In genomic region chr6:127515234-127515793, GRCh38 we compare ENCODE assay signal across 9 cellular contexts. TPM values are rescaled to one million over a fixed set of nuclear protein-coding genes. Genes with fewer than 3 reads are reported as not detected.
DNase-seq lines count a peak whose midpoint lies in the region; ATAC-seq, FAIRE-seq and TF ChIP-seq lines count a peak whose summit lies in the region.
"Had no signal": no experiment of that assay in that cellular context is flagged by ENCODE, and none has a peak within 500 bp of the region (broad histone marks: within the 10 kb centered on the region; RNA-seq: fewer than 3 reads in every experiment).

No MANE protein-coding gene starts in this region.

- FAIRE-seq in H54 (lab: Jason Lieb, UNC), result no peak
- FAIRE-seq: TTC549 had no signal

- TF ChIP-seq POLR2A in H54 (IDR thresholded peaks at IDR 0.05; ENCODE audit: low read depth, low read length), result no peak

- peak; percentile 7 for ATAC-seq in GM21360 (IDR thresholded peaks at IDR 0.05; ENCODE audit: unreplicated experiment)
- ATAC-seq in activated naive CD4-positive, alpha-beta T cell treated with anti-CD3 and anti-CD28 coated beads, Interleukin-2, amount 50 U/mL, for 72 hours, result peak; percentile 12 to 14

- H3K27ac Mint-ChIP-seq in activated naive CD4-positive, alpha-beta T cell treated with anti-CD3 and anti-CD28 coated beads, Interleukin-2, amount 50 U/mL, for 72 hours, result peak overlapping the region in 1 of 2 donors; percentile 48

- no peaks in the 10 kb centered on the region for H3K27me3 ChIP-seq in Loucy (ENCODE audit: insufficient read depth, low read length, poor library complexity, severe bottlenecking)
- H3K27me3 ChIP-seq in left ventricle myocardium inferior (ENCODE audit: low read depth), result peaks cover 81% of the 10 kb centered on the region

- H3K36me3 Mint-ChIP-seq in activated naive CD4-positive, alpha-beta T cell treated with anti-CD3 and anti-CD28 coated beads, Interleukin-2, amount 50 U/mL, for 72 hours, result peaks cover 9 to 23% of the 10 kb centered on the region in 2 donors

- DNase-seq in D341Med (ENCODE audit: low spot score), result peak; percentile 71
- no peak for DNase-seq in activated naive CD4-positive, alpha-beta T cell treated with anti-CD3 and anti-CD28 coated beads, Interleukin-2, amount 50 U/mL, for 72 hours (ENCODE audit: low spot score in 2 of 2)
- DNase-seq in left ventricle myocardium inferior, result no peak
- DNase-seq in posterior cingulate gyrus, result peak in 7 of 10 donors; percentile 25 to 91 (median 58)
- no peak for DNase-seq in posterior vena cava (ENCODE audit: low spot score)
- DNase-seq in H54 (ENCODE audit: insufficient read length, low spot score), result no peak

- H3K36me3 ChIP-seq in Loucy (ENCODE audit: insufficient read depth, low read length) (no peaks in the 10 kb centered on the region), left ventricle myocardium inferior (peaks cover 5% of the 10 kb centered on the region)

- H3K4me1 ChIP-seq in Loucy (ENCODE audit: insufficient read depth, low read length, poor library complexity, severe bottlenecking) (peaks cover 42% of the 10 kb centered on the region), left ventricle myocardium inferior (peaks cover 44% of the 10 kb centered on the region)

- TF ChIP-seq CTCF in Loucy (conservative IDR thresholded peaks at IDR 0.05; ENCODE audit: low read length), result peak; percentile 39
- TF ChIP-seq CTCF in left ventricle myocardium inferior (IDR thresholded peaks at IDR 0.05; ENCODE audit: borderline replicate concordance), result no peak

- peak overlapping the region; percentile 73 for H3K27ac ChIP-seq in left ventricle myocardium inferior (replicated peaks)

- intact Hi-C loops in left ventricle myocardium inferior (cut with micrococcal nuclease) (no loop called here), posterior cingulate gyrus (cut with DNase I) (loop anchor here (5.0 kb wide), 2 partner anchors 48 to 248 kb away; partner anchors contain the start of gene RNF146), posterior vena cava (cut with DNase I) (no loop called here)

- no peaks in the 10 kb centered on the region for H3K9me3 Mint-ChIP-seq in activated naive CD4-positive, alpha-beta T cell treated with anti-CD3 and anti-CD28 coated beads, Interleukin-2, amount 50 U/mL, for 72 hours

- H3K4me3 ChIP-seq in Loucy (ENCODE audit: low read length, poor library complexity, severe bottlenecking) (peak overlapping the region; percentile 80), left ventricle myocardium inferior (peak overlapping the region; percentile 84)

- H2AFZ ChIP-seq in Loucy (ENCODE audit: low read length), result peak overlapping the region; percentile 81

- H3K9ac ChIP-seq in Loucy (ENCODE audit: low read depth, low read length, poor library complexity, severe bottlenecking), result peak overlapping the region; percentile 77

- peaks cover 25% of the 10 kb centered on the region for H3K79me2 ChIP-seq in Loucy (ENCODE audit: insufficient read depth, low read length)

- H4K20me1 ChIP-seq in Loucy (ENCODE audit: insufficient read depth, low read length, poor library complexity, severe bottlenecking), result no peaks in the 10 kb centered on the region

- H3K9me3 ChIP-seq in Loucy (ENCODE audit: insufficient read depth, low read depth, low read length) (no peaks in the 10 kb centered on the region), left ventricle myocardium inferior (replicated peaks) (no peaks in the 10 kb centered on the region)

- H3K4me2 ChIP-seq in Loucy (ENCODE audit: low read depth, low read length, poor library complexity, severe bottlenecking), result peak overlapping the region; percentile 77

- H3K9me2 ChIP-seq in Loucy (replicated peaks; ENCODE audit: low read depth, low read length), result no peaks in the 10 kb centered on the region

- H3F3A ChIP-seq in Loucy (ENCODE audit: low read depth), result no peaks in the 10 kb centered on the region

RNA-seq across cellular contexts. Expression of gene KIAA0408, which starts 56.1 kb away (rescaled TPM):
- total RNA-seq in activated naive CD4-positive, alpha-beta T cell treated with anti-CD3 and anti-CD28 coated beads, Interleukin-2, amount 50 U/mL, for 72 hours, result 1 to 10 TPM; 3.6 to 4.4 TPM
- total RNA-seq in left ventricle myocardium inferior, result 2.2 TPM
- total RNA-seq in posterior vena cava, result 1 to 10 TPM; 2.4 to 3.0 TPM

Comparison
In these comparisons a context has a peak if more than half of its experiments do, and no peak if none do; other contexts are left out.
1. DNase-seq: peak in D341Med (single experiment) and posterior cingulate gyrus (7 of 10); none in activated naive CD4-positive, alpha-beta T cell treated with anti-CD3 and anti-CD28 coated beads, Interleukin-2, amount 50 U/mL, for 72 hours (0 of 2), left ventricle myocardium inferior (single experiment), posterior vena cava (single experiment) and H54 (single experiment).